Comparison of ENCODE assay signal across 9 cellular contexts in genomic region chr4:176001171-176002006, GRCh38.
A peak's percentile ranks its signal among the peaks of the same experiment; 100 is the strongest.
DNase-seq lines count a peak whose midpoint lies in the region; ATAC-seq and TF ChIP-seq lines count a peak whose summit lies in the region.
"Had no signal": no experiment of that assay in that cellular context is flagged by ENCODE, and none has a peak within 500 bp of the region (broad histone marks: within the 10 kb centered on the region; RNA-seq: fewer than 3 reads in every experiment).

No MANE protein-coding gene starts in this region.

- no peaks in the 10 kb centered on the region for H3K9me3 ChIP-seq in A673 (ENCODE audit: low read depth, low read length, poor library complexity, severe bottlenecking)
- no peaks in the 10 kb centered on the region for H3K9me3 ChIP-seq in HEK293 (ENCODE audit: control insufficient read depth, insufficient read depth, low read depth, low read length)
- no peaks in the 10 kb centered on the region for H3K9me3 ChIP-seq in iPS-18a (ENCODE audit: control insufficient read depth, low read depth, low read length)
- no peaks in the 10 kb centered on the region for H3K9me3 ChIP-seq in CD8-positive, alpha-beta T cell (ENCODE audit: low read length)

- H3K4me3 Mint-ChIP-seq in CD8-positive, alpha-beta T cell, result no peak overlapping the region

- intact Hi-C loops in A673 (cut with micrococcal nuclease; ENCODE audit: unreplicated experiment), result no loop called here
- intact Hi-C loops in sciatic nerve (cut with DNase I), result no loop called here
- intact Hi-C loops in CD8-positive, alpha-beta T cell (cut with DNase I, micrococcal nuclease), result no loop called here

- peak; percentile 14 for DNase-seq in A673 (ENCODE audit: low spot score)
- peak; percentile 31 for DNase-seq in astrocyte of the cerebellum (ENCODE audit: low read depth)
- DNase-seq in sciatic nerve (ENCODE audit: low spot score), result peak; percentile 62
- no peak for DNase-seq in mesenteric fat pad (ENCODE audit: low spot score)
- DNase-seq in CD8-positive, alpha-beta T cell, result no peak

- peak; percentile 75 for ATAC-seq in sciatic nerve
- no peak for ATAC-seq in GM19023 (IDR thresholded peaks at IDR 0.05; ENCODE audit: unreplicated experiment)
- ATAC-seq in CD8-positive, alpha-beta T cell, result no peak

- H3K4me3 ChIP-seq in A673 (ENCODE audit: low read depth, low read length, poor library complexity, severe bottlenecking), result peak overlapping the region; percentile 45
- H3K4me3 ChIP-seq in HEK293 (ENCODE audit: low read depth, low read length), result peak overlapping the region; percentile 50
- peak overlapping the region; percentile 48 for H3K4me3 ChIP-seq in astrocyte of the cerebellum (ENCODE audit: low read depth, low read length)
- H3K4me3 ChIP-seq in iPS-18a (ENCODE audit: low read length), result peak overlapping the region; percentile 97
- H3K4me3 ChIP-seq in CD8-positive, alpha-beta T cell (ENCODE audit: low read depth, low read length), result no peak overlapping the region

- H3K27ac Mint-ChIP-seq in CD8-positive, alpha-beta T cell, result no peak overlapping the region

- peaks cover 2% of the 10 kb centered on the region for H3K4me1 Mint-ChIP-seq in CD8-positive, alpha-beta T cell (ENCODE audit: low read depth)

- in situ Hi-C loops in astrocyte of the cerebellum (cut with HindIII; ENCODE audit: low sequenced_read_pairs), result no loop called here

- H3K36me3 Mint-ChIP-seq in CD8-positive, alpha-beta T cell, result no peaks in the 10 kb centered on the region

- TF ChIP-seq CTCF in A673 (conservative IDR thresholded peaks at IDR 0.05; ENCODE audit: low read depth, low read length) (no peak), HEK293 (tag by site-specific recombination; IDR thresholded peaks at IDR 0.05) (no peak; the same call in 1 of the 2 replicates), astrocyte of the cerebellum (IDR thresholded peaks at IDR 0.05; ENCODE audit: low read depth, low read length, missing control alignments) (no peak)
- TF ChIP-seq CTCF in CD8-positive, alpha-beta T cell (IDR thresholded peaks at IDR 0.05), result no peak

- H3K27me3 Mint-ChIP-seq in CD8-positive, alpha-beta T cell (ENCODE audit: low read depth), result peaks cover 39% of the 10 kb centered on the region

- H3K9ac ChIP-seq in iPS-18a (ENCODE audit: low read length), result peak overlapping the region; percentile 67

- no peaks in the 10 kb centered on the region for H3K36me3 ChIP-seq in A673 (ENCODE audit: insufficient read depth, low read length, poor library complexity, severe bottlenecking)
- H3K36me3 ChIP-seq in HEK293 (ENCODE audit: control insufficient read depth in 2 of 2, insufficient read depth in 1 of 2, low read length in 2 of 2), result no peaks in the 10 kb centered on the region
- H3K36me3 ChIP-seq in iPS-18a (ENCODE audit: control insufficient read depth, low read depth, low read length), result no peaks in the 10 kb centered on the region
- H3K36me3 ChIP-seq in CD8-positive, alpha-beta T cell (ENCODE audit: insufficient read depth, low read length), result no peaks in the 10 kb centered on the region

- POLR2A ChIA-PET in A673 (lab: Charles Lee; ENCODE audit: low non-redundant PET) (no interaction called here), HEK293 (lab: Yijun Ruan, JAX) (interaction anchor here (0.5 to 1.6 kb wide), 2 partner anchors 9 to 1308 kb away, joined by 3 to 4 read pairs; partner anchors contain the start of gene NEIL3)
- POLR2A ChIA-PET in CD8-positive, alpha-beta T cell (lab: Charles Lee), result no interaction called here

- H3K27me3 ChIP-seq in A673 (replicated peaks; ENCODE audit: insufficient read depth, low read depth, low read length, poor library complexity) (peaks cover 33% of the 10 kb centered on the region), iPS-18a (ENCODE audit: control insufficient read depth, insufficient read depth, low read length) (peaks cover 29% of the 10 kb centered on the region)
- peaks cover 4% of the 10 kb centered on the region for H3K27me3 ChIP-seq in CD8-positive, alpha-beta T cell (ENCODE audit: insufficient read depth, low read length)

- no peak overlapping the region for H3K27ac ChIP-seq in A673 (ENCODE audit: low read depth, low read length, poor library complexity, severe bottlenecking)
- H3K27ac ChIP-seq in HEK293 (ENCODE audit: extremely low read depth, low read depth, low read length), result peak overlapping the region; percentile 67; the same call in 1 of the 2 replicates
- no peak overlapping the region for H3K27ac ChIP-seq in iPS-18a (ENCODE audit: low read length)
- H3K27ac ChIP-seq in CD8-positive, alpha-beta T cell (ENCODE audit: low read depth, low read length), result no peak overlapping the region
- H3K27ac ChIP-seq: epithelial cell of prostate had no signal

- H3K4me1 ChIP-seq in A673 (ENCODE audit: insufficient read depth, low read length, poor library complexity, severe bottlenecking) (no peaks in the 10 kb centered on the region), HEK293 (ENCODE audit: control insufficient read depth, insufficient read depth, low read length) (peaks cover 8% of the 10 kb centered on the region), iPS-18a (ENCODE audit: control insufficient read depth, low read depth, low read length) (peaks cover 28% of the 10 kb centered on the region)
- H3K4me1 ChIP-seq in CD8-positive, alpha-beta T cell (ENCODE audit: insufficient read depth, low read length), result no peaks in the 10 kb centered on the region

- no peaks in the 10 kb centered on the region for H3K9me3 Mint-ChIP-seq in CD8-positive, alpha-beta T cell

- no TSS peak for BruUV-seq in A673 (replicated peaks; lab: Mats Ljungman, UMichigan)

- CTCF ChIA-PET in A673 (lab: Charles Lee), result no interaction called here
- CTCF ChIA-PET in HEK293 (lab: Yijun Ruan, JAX), result interaction anchor here (0.6 kb wide), 2 partner anchors 109 to 878 kb away, joined by 3 to 4 read pairs; no protein-coding TSS in a partner anchor
- CTCF ChIA-PET in CD8-positive, alpha-beta T cell (lab: Charles Lee), result no interaction called here

TF ChIP-seq in HEK293, 187 proteins besides CTCF, POLR2A, EP300 and RAD21 (continues in another document):
- TF ChIP-seq ZNF214 (tag by site-specific recombination; IDR thresholded peaks at IDR 0.05; ENCODE audit: borderline replicate concordance) (no peak), ZNF133 (tag by site-specific recombination; IDR thresholded peaks at IDR 0.05) (0 out of 2 replicates have a peak, but pooled peaks have one; percentile 22), ZNF501 (tag by site-specific recombination; IDR thresholded peaks at IDR 0.05) (peak; percentile 67; the same call in 1 of the 2 replicates), AEBP2 (tag by site-specific recombination; IDR thresholded peaks at IDR 0.05; ENCODE audit: borderline replicate concordance) (no peak), ZBTB17 (tag by site-specific recombination; IDR thresholded peaks at IDR 0.05) (peak; percentile 83), REST (tag by site-specific recombination; IDR thresholded peaks at IDR 0.05) (no peak), ZNF398 (tag by site-specific recombination; IDR thresholded peaks at IDR 0.05) (peak; percentile 62; the same call in 1 of the 2 replicates)

Comparison
In these comparisons a context has a peak if more than half of its experiments do, and no peak if none do; other contexts are left out.
1. DNase-seq: peak in A673 (single experiment), astrocyte of the cerebellum (single experiment) and sciatic nerve (single experiment); none in mesenteric fat pad (single experiment) and CD8-positive, alpha-beta T cell (0 of 7).